14 cellular contexts compared by ENCODE assay signal in the genomic region with DNA sequence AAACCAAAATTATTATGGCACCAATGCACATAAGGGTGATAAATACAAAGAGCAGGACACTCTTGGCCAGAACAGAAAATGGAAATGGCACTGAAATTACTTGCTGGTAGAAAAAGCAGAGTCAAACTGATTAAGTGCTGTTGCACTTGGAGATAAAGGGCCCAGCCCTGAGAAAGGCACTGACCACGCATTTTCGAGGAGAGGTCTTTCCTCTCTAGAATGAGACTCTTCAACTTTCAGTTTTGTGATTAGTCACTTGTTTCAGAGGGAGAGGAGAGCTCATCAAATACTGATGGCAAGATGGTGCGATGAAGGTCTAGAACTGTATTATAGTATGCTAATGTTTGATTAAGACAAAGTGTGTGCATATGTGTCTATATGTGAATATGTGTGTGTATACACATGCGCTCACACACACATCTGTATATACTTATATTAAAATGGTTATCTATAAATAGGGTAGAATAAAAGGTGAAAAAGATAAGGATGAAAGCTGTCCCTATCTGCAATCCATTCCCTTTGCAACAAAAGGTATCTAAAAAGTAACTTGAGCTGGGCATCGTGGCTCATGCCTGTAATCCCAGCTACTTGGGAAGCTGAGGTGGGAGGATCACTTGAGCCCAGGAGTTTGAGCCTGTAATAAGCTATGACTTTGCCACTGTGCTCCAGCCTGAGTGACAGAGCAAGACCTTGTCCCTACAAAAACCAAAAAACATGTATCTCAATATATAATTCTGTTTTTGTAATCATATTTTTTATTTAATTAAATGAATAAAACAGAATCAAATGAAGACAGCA. TPM values are rescaled to one million over a fixed set of nuclear protein-coding genes. Genes with fewer than 3 reads are reported as not detected.
A peak's percentile ranks its signal among the peaks of the same experiment; 100 is the strongest.
DNase-seq lines count a peak whose midpoint lies in the region; ATAC-seq, FAIRE-seq and TF ChIP-seq lines count a peak whose summit lies in the region.
"Had no signal": no experiment of that assay in that cellular context is flagged by ENCODE, and none has a peak within 500 bp of the region (broad histone marks: within the 10 kb centered on the region; RNA-seq: fewer than 3 reads in every experiment).

No MANE protein-coding gene starts in this region.

- no peaks in the 10 kb centered on the region for H3K36me3 ChIP-seq in vagina

- H3K27ac Mint-ChIP-seq in activated CD8-positive, alpha-beta T cell treated with anti-CD3 and anti-CD28 coated beads for 36 hours: no peak overlapping the region
- H3K27ac Mint-ChIP-seq in activated CD8-positive, alpha-beta T cell treated with anti-CD3 and anti-CD28 coated beads, Interleukin-2, amount 10 ng/mL, durations not matched to agents 7 days and 5 days: no peak overlapping the region
- H3K27ac Mint-ChIP-seq: naive B cell had no signal

- no peak for FAIRE-seq in RCC 7860 (lab: Jason Lieb, UNC)
- FAIRE-seq: A549 had no signal

- no peaks in the 10 kb centered on the region for H3K27me3 ChIP-seq in vagina

- H3K4me3 Mint-ChIP-seq in activated CD8-positive, alpha-beta T cell treated with anti-CD3 and anti-CD28 coated beads for 36 hours: no peak overlapping the region
- H3K4me3 Mint-ChIP-seq in activated CD8-positive, alpha-beta T cell treated with anti-CD3 and anti-CD28 coated beads, Interleukin-2, amount 10 ng/mL, durations not matched to agents 7 days and 5 days: no peak overlapping the region
- H3K4me3 Mint-ChIP-seq: naive B cell had no signal

- no peak overlapping the region for H3K4me3 ChIP-seq in vagina
- H3K4me3 ChIP-seq: A549 had no signal

- no peaks in the 10 kb centered on the region for H3K4me1 Mint-ChIP-seq in activated CD8-positive, alpha-beta T cell treated with anti-CD3 and anti-CD28 coated beads for 36 hours (ENCODE audit: low read depth)
- H3K4me1 Mint-ChIP-seq in activated CD8-positive, alpha-beta T cell treated with anti-CD3 and anti-CD28 coated beads, Interleukin-2, amount 10 ng/mL, durations not matched to agents 7 days and 5 days (ENCODE audit: low read depth): peaks cover 3% of the 10 kb centered on the region
- H3K4me1 Mint-ChIP-seq: naive B cell had no signal

- CTCF ChIA-PET in activated CD8-positive, alpha-beta T cell treated with anti-CD3 and anti-CD28 coated beads for 36 hours (lab: Charles Lee): no interaction called here
- CTCF ChIA-PET in activated CD8-positive, alpha-beta T cell treated with anti-CD3 and anti-CD28 coated beads, Interleukin-2, amount 10 ng/mL, durations not matched to agents 7 days and 5 days (lab: Charles Lee): no interaction called here

- H3K27me3 Mint-ChIP-seq in activated CD8-positive, alpha-beta T cell treated with anti-CD3 and anti-CD28 coated beads for 36 hours: peaks cover 13% of the 10 kb centered on the region
- peaks cover 3% of the 10 kb centered on the region for H3K27me3 Mint-ChIP-seq in activated CD8-positive, alpha-beta T cell treated with anti-CD3 and anti-CD28 coated beads, Interleukin-2, amount 10 ng/mL, durations not matched to agents 7 days and 5 days (ENCODE audit: low read depth)

- intact Hi-C loops in activated CD8-positive, alpha-beta T cell treated with anti-CD3 and anti-CD28 coated beads for 36 hours (cut with micrococcal nuclease): no loop called here
- intact Hi-C loops in vagina (cut with DNase I): no loop called here
- intact Hi-C loops in sciatic nerve (cut with DNase I): no loop called here

- H3K27ac ChIP-seq in vagina: no peak overlapping the region
- H3K27ac ChIP-seq: A549 had no signal

- POLR2A ChIA-PET in activated CD8-positive, alpha-beta T cell treated with anti-CD3 and anti-CD28 coated beads for 36 hours (lab: Charles Lee): no interaction called here
- POLR2A ChIA-PET in activated CD8-positive, alpha-beta T cell treated with anti-CD3 and anti-CD28 coated beads, Interleukin-2, amount 10 ng/mL, durations not matched to agents 7 days and 5 days (lab: Charles Lee): no interaction called here

- TF ChIP-seq POLR2A in erythroblast (IDR thresholded peaks at IDR 0.05; ENCODE audit: low read length): no peak
- TF ChIP-seq POLR2A in vagina (IDR thresholded peaks at IDR 0.05): no peak

- peak; percentile 55 for ATAC-seq in activated CD8-positive, alpha-beta T cell treated with anti-CD3 and anti-CD28 coated beads for 36 hours
- no peak for ATAC-seq in activated CD8-positive, alpha-beta T cell treated with anti-CD3 and anti-CD28 coated beads, Interleukin-2, amount 10 ng/mL, durations not matched to agents 7 days and 5 days
- ATAC-seq in GM21619 (IDR thresholded peaks at IDR 0.05; ENCODE audit: unreplicated experiment) (peak; percentile 98), HG03108 (IDR thresholded peaks at IDR 0.05; ENCODE audit: unreplicated experiment) (peak; percentile 90), sciatic nerve (no peak)
- ATAC-seq: A549 had no signal

- H3K36me3 Mint-ChIP-seq in activated CD8-positive, alpha-beta T cell treated with anti-CD3 and anti-CD28 coated beads for 36 hours (ENCODE audit: low read depth): no peaks in the 10 kb centered on the region
- H3K36me3 Mint-ChIP-seq in activated CD8-positive, alpha-beta T cell treated with anti-CD3 and anti-CD28 coated beads, Interleukin-2, amount 10 ng/mL, durations not matched to agents 7 days and 5 days (ENCODE audit: low read depth): no peaks in the 10 kb centered on the region

- no peaks in the 10 kb centered on the region for H3K9me3 ChIP-seq in vagina

- no peak for TF ChIP-seq CTCF in activated CD8-positive, alpha-beta T cell treated with anti-CD3 and anti-CD28 coated beads for 36 hours (IDR thresholded peaks at IDR 0.05)
- no peak for TF ChIP-seq CTCF in vagina (IDR thresholded peaks at IDR 0.05)

- H3K9me3 Mint-ChIP-seq in activated CD8-positive, alpha-beta T cell treated with anti-CD3 and anti-CD28 coated beads for 36 hours: peaks cover 10% of the 10 kb centered on the region
- no peaks in the 10 kb centered on the region for H3K9me3 Mint-ChIP-seq in activated CD8-positive, alpha-beta T cell treated with anti-CD3 and anti-CD28 coated beads, Interleukin-2, amount 10 ng/mL, durations not matched to agents 7 days and 5 days (ENCODE audit: insufficient read depth)

- DNase-seq in activated CD8-positive, alpha-beta T cell treated with anti-CD3 and anti-CD28 coated beads for 36 hours: no peak
- DNase-seq in activated CD8-positive, alpha-beta T cell treated with anti-CD3 and anti-CD28 coated beads, Interleukin-2, amount 10 ng/mL, durations not matched to agents 7 days and 5 days: no peak
- DNase-seq in erythroblast (lab: John Stamatoyannopoulos, UW): peak; percentile 8 to 12
- DNase-seq in vagina (ENCODE audit: extremely low spot score in 2 of 2): no peak
- no peak for DNase-seq in sciatic nerve (ENCODE audit: low spot score)
- no peak for DNase-seq in RCC 7860 (ENCODE audit: low spot score)
- DNase-seq: activated CD4-positive, CD25-positive, alpha-beta regulatory T cell; naive B cell; NCI-H2029; stimulated activated CD4-positive, alpha-beta T cell treated with anti-CD3 and anti-CD28 coated beads, Interleukin-12 subunit alpha, Interleukin-12 subunit beta, amount 100 ng/mL, for 4 hours; stimulated activated naive CD4-positive, alpha-beta T cell had no signal

- H3K4me1 ChIP-seq in vagina: no peaks in the 10 kb centered on the region
- H3K4me1 ChIP-seq: A549 had no signal

RNA-seq across cellular contexts. Expression of a gene that starts 48.8 kb away (rescaled TPM):
- 10 to 100 TPM; 10.5 to 10.9 TPM for total RNA-seq in activated CD8-positive, alpha-beta T cell treated with anti-CD3 and anti-CD28 coated beads for 36 hours
- 1 to 10 TPM; 3.2 to 4.3 TPM for total RNA-seq in activated CD8-positive, alpha-beta T cell treated with anti-CD3 and anti-CD28 coated beads, Interleukin-2, amount 10 ng/mL, durations not matched to agents 7 days and 5 days
- total RNA-seq in vagina (13.0 TPM), sciatic nerve (23.8 TPM)

Comparison
In these comparisons a context has a peak if more than half of its experiments do, and no peak if none do; other contexts are left out.
1. ATAC-seq: peak in activated CD8-positive, alpha-beta T cell treated with anti-CD3 and anti-CD28 coated beads for 36 hours (single experiment), GM21619 (single experiment) and HG03108 (single experiment); none in activated CD8-positive, alpha-beta T cell treated with anti-CD3 and anti-CD28 coated beads, Interleukin-2, amount 10 ng/mL, durations not matched to agents 7 days and 5 days (single experiment) and sciatic nerve (single experiment).
2. DNase-seq: peak in erythroblast (2 of 2); none in activated CD8-positive, alpha-beta T cell treated with anti-CD3 and anti-CD28 coated beads for 36 hours (single experiment), activated CD8-positive, alpha-beta T cell treated with anti-CD3 and anti-CD28 coated beads, Interleukin-2, amount 10 ng/mL, durations not matched to agents 7 days and 5 days (single experiment), vagina (0 of 2), sciatic nerve (single experiment) and RCC 7860 (single experiment).